Comparison of ENCODE assay signal across 8 cellular contexts in genomic region chr14:23306412-23307145, GRCh38. TPM values are rescaled to one million over a fixed set of nuclear protein-coding genes. Genes with fewer than 3 reads are reported as not detected.
A peak's percentile ranks its signal among the peaks of the same experiment; 100 is the strongest.
DNase-seq lines count a peak whose midpoint lies in the region; ATAC-seq, FAIRE-seq and TF ChIP-seq lines count a peak whose summit lies in the region.

A gene with protein sequence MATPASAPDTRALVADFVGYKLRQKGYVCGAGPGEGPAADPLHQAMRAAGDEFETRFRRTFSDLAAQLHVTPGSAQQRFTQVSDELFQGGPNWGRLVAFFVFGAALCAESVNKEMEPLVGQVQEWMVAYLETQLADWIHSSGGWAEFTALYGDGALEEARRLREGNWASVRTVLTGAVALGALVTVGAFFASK (plus strand): TSS chr14:23306833. CDS start chr14:23307768, 935 bp downstream.

- peaks cover 24% of the 10 kb centered on the region for H3K4me1 ChIP-seq in PC-3 (ENCODE audit: insufficient read depth, low read length)
- H3K4me1 ChIP-seq in keratinocyte (ENCODE audit: control insufficient read depth, extremely low read depth, insufficient read depth, low read length): peaks cover 38% of the 10 kb centered on the region
- H3K4me1 ChIP-seq in smooth muscle cell (ENCODE audit: low read depth): peaks cover 20% of the 10 kb centered on the region

- peaks cover 18% of the 10 kb centered on the region for H3K27me3 Mint-ChIP-seq in activated CD8-positive, alpha-beta memory T cell treated with anti-CD3 and anti-CD28 coated beads, Interleukin-2, amount 10 ng/mL, durations not matched to agents 7 days and 5 days
- H3K27me3 Mint-ChIP-seq in chondrocyte (ENCODE audit: low read depth): no peaks in the 10 kb centered on the region

- peaks cover 10% of the 10 kb centered on the region; the same call in 1 of the 2 replicates for H3K36me3 ChIP-seq in PC-3 (ENCODE audit: low read depth, low read length)
- peaks cover 22 to 30% of the 10 kb centered on the region in 2 experiments for H3K36me3 ChIP-seq in keratinocyte (ENCODE audit: control insufficient read depth in 2 of 2, extremely low read depth in 1 of 2, insufficient read depth in 2 of 2, low read length in 2 of 2)
- no peaks in the 10 kb centered on the region for H3K36me3 ChIP-seq in smooth muscle cell (ENCODE audit: low read depth)

- in situ Hi-C loops in KBM-7 (cut with MboI; ENCODE audit: low pct_unique_long_range_greater_than_20kb, low sequenced_read_pairs): no loop called here

- H4K20me1 ChIP-seq in PC-3 (ENCODE audit: low read length) (no peaks in the 10 kb centered on the region), keratinocyte (ENCODE audit: control insufficient read depth, extremely low read depth, insufficient read depth, low read length) (peaks cover 5% of the 10 kb centered on the region), smooth muscle cell (ENCODE audit: low read depth) (peaks cover 37% of the 10 kb centered on the region)

- TF ChIP-seq CTCF in PC-3 (conservative IDR thresholded peaks at IDR 0.05; ENCODE audit: low read depth, low read length) (no peak), chondrocyte (IDR thresholded peaks at IDR 0.05) (no peak), keratinocyte (optimal IDR thresholded peaks at IDR 0.05 in 1 of 3, IDR thresholded peaks at IDR 0.05 in 1 of 3, conservative IDR thresholded peaks at IDR 0.05 in 1 of 3; ENCODE audit: extremely low read depth in 1 of 3, insufficient read depth in 2 of 3, low read length in 3 of 3) (no peak), smooth muscle cell (IDR thresholded peaks at IDR 0.05; ENCODE audit: borderline replicate concordance, insufficient read depth, poor library complexity, severe bottlenecking) (no peak)

- H3K9ac ChIP-seq in PC-3 (ENCODE audit: low read length): peak within 1 kb of the TSS; percentile 87
- H3K9ac ChIP-seq in keratinocyte (ENCODE audit: control insufficient read depth, extremely low read depth, insufficient read depth, low read length): peak within 1 kb of the TSS; percentile 98
- H3K9ac ChIP-seq in smooth muscle cell (ENCODE audit: low read depth): peak within 1 kb of the TSS; percentile 92

- FAIRE-seq in keratinocyte (lab: Jason Lieb, UNC): no peak

- H3K27ac ChIP-seq in PC-3 (ENCODE audit: low read length) (peak within 1 kb of the TSS; percentile 50), keratinocyte (ENCODE audit: control insufficient read depth, insufficient read depth, low read length) (peak within 1 kb of the TSS; percentile 92), smooth muscle cell (ENCODE audit: low read depth) (peak within 1 kb of the TSS; percentile 77)

- no peak for ATAC-seq in activated CD8-positive, alpha-beta memory T cell treated with anti-CD3 and anti-CD28 coated beads, Interleukin-2, amount 10 ng/mL, durations not matched to agents 7 days and 5 days
- ATAC-seq in PC-3: peak; percentile 55

- intact Hi-C loops in PC-3 (cut with micrococcal nuclease): loop anchor here (1.0 to 10.0 kb wide), 4 partner anchors 15 to 542 kb away; partner anchors contain the start of genes NGDN, OXA1L and PABPN1

- CTCF ChIA-PET in activated CD8-positive, alpha-beta memory T cell treated with anti-CD3 and anti-CD28 coated beads, Interleukin-2, amount 10 ng/mL, durations not matched to agents 7 days and 5 days (lab: Charles Lee): interaction anchor here (0.6 to 8.9 kb wide), 4 partner anchors 14 to 186 kb away, joined by 3 to 119 read pairs (median 4); partner anchors contain the start of gene PABPN1
- CTCF ChIA-PET in PC-3 (lab: Charles Lee): interaction anchor here (0.5 to 0.9 kb wide), 4 partner anchors 16 to 243 kb away, joined by 3 to 13 read pairs (median 3); no protein-coding TSS in a partner anchor

- peak within 1 kb of the TSS; percentile 46 for H3K27ac Mint-ChIP-seq in activated CD8-positive, alpha-beta memory T cell treated with anti-CD3 and anti-CD28 coated beads, Interleukin-2, amount 10 ng/mL, durations not matched to agents 7 days and 5 days
- peak within 1 kb of the TSS; percentile 93 for H3K27ac Mint-ChIP-seq in chondrocyte (ENCODE audit: unreplicated experiment)

- H3K27me3 ChIP-seq in PC-3 (ENCODE audit: low read length) (no peaks in the 10 kb centered on the region), keratinocyte (ENCODE audit: control insufficient read depth, extremely low read depth, insufficient read depth, low read length) (no peaks in the 10 kb centered on the region), smooth muscle cell (ENCODE audit: low read depth) (no peaks in the 10 kb centered on the region)

- peak within 1 kb of the TSS; percentile 59 for H3K4me3 Mint-ChIP-seq in activated CD8-positive, alpha-beta memory T cell treated with anti-CD3 and anti-CD28 coated beads, Interleukin-2, amount 10 ng/mL, durations not matched to agents 7 days and 5 days
- peak within 1 kb of the TSS; percentile 97 for H3K4me3 Mint-ChIP-seq in chondrocyte (ENCODE audit: unreplicated experiment)

- BruUV-seq in PC-3 (replicated peaks; lab: Mats Ljungman, UMichigan): no TSS peak

- peak; percentile 61 for DNase-seq in activated CD8-positive, alpha-beta memory T cell treated with anti-CD3 and anti-CD28 coated beads, Interleukin-2, amount 10 ng/mL, durations not matched to agents 7 days and 5 days
- DNase-seq in activated CD8-positive, alpha-beta memory T cell treated with anti-CD3 and anti-CD28 coated beads for 24 hours: no peak
- peak; percentile 85 for DNase-seq in KBM-7
- DNase-seq in PC-3: peak; percentile 87
- DNase-seq in chondrocyte (ENCODE audit: low spot score): no peak
- DNase-seq in keratinocyte (ENCODE audit: low read depth, low spot score): no peak
- peak; percentile 71 for DNase-seq in smooth muscle cell (lab: John Stamatoyannopoulos, UW; ENCODE audit: unreplicated experiment)
- DNase-seq in OCI-M2 (lab: John Stamatoyannopoulos, UW; ENCODE audit: unreplicated experiment): no peak

- peaks cover 4% of the 10 kb centered on the region for H3K9me1 ChIP-seq in keratinocyte (ENCODE audit: control insufficient read depth, extremely low read depth, insufficient read depth, low read length)

- H3K36me3 Mint-ChIP-seq in activated CD8-positive, alpha-beta memory T cell treated with anti-CD3 and anti-CD28 coated beads, Interleukin-2, amount 10 ng/mL, durations not matched to agents 7 days and 5 days: peaks cover 2% of the 10 kb centered on the region
- H3K36me3 Mint-ChIP-seq in chondrocyte (ENCODE audit: low read depth): peaks cover 5% of the 10 kb centered on the region

- H2AFZ ChIP-seq in PC-3 (ENCODE audit: low read length) (peak within 1 kb of the TSS; percentile 79), keratinocyte (ENCODE audit: control insufficient read depth, low read length) (peak within 1 kb of the TSS; percentile 95), smooth muscle cell (ENCODE audit: low read depth) (peak within 1 kb of the TSS; percentile 81)

- no peaks in the 10 kb centered on the region for H3F3A ChIP-seq in PC-3 (ENCODE audit: low read length, unreplicated experiment)
- H3F3A ChIP-seq in smooth muscle cell (ENCODE audit: low read depth): peaks cover 16% of the 10 kb centered on the region

- H3K79me2 ChIP-seq in PC-3 (ENCODE audit: low read length): peaks cover 47% of the 10 kb centered on the region
- peaks cover 48% of the 10 kb centered on the region for H3K79me2 ChIP-seq in keratinocyte (ENCODE audit: control insufficient read depth, insufficient read depth, low read length)
- H3K79me2 ChIP-seq in smooth muscle cell (ENCODE audit: low read depth): peaks cover 51% of the 10 kb centered on the region

- dilution Hi-C loops in keratinocyte (cut with MboI; ENCODE audit: extremely low pct_ligation_motif_present, low sequenced_read_pairs): no loop called here

- H3K4me1 Mint-ChIP-seq in activated CD8-positive, alpha-beta memory T cell treated with anti-CD3 and anti-CD28 coated beads, Interleukin-2, amount 10 ng/mL, durations not matched to agents 7 days and 5 days: peaks cover 16% of the 10 kb centered on the region
- H3K4me1 Mint-ChIP-seq in chondrocyte (ENCODE audit: low read depth): peaks cover 44% of the 10 kb centered on the region

- H3K9me3 Mint-ChIP-seq in activated CD8-positive, alpha-beta memory T cell treated with anti-CD3 and anti-CD28 coated beads, Interleukin-2, amount 10 ng/mL, durations not matched to agents 7 days and 5 days (ENCODE audit: low read depth): no peaks in the 10 kb centered on the region
- no peaks in the 10 kb centered on the region for H3K9me3 Mint-ChIP-seq in chondrocyte (ENCODE audit: low read depth)

- peak within 1 kb of the TSS; percentile 88 for H3K4me2 ChIP-seq in PC-3 (ENCODE audit: low read length)
- peak within 1 kb of the TSS; percentile 86 for H3K4me2 ChIP-seq in keratinocyte (ENCODE audit: control insufficient read depth, extremely low read depth, insufficient read depth, low read depth, low read length)
- peak within 1 kb of the TSS; percentile 99 for H3K4me2 ChIP-seq in smooth muscle cell

- 3% methylated on average over 12 of the region's 24 CpGs for WGBS in smooth muscle cell (ENCODE audit: low lambda C conversion rate)

- H3K9me2 ChIP-seq in PC-3 (replicated peaks; ENCODE audit: low read length): no peaks in the 10 kb centered on the region

- POLR2A ChIA-PET in PC-3 (lab: Charles Lee; ENCODE audit: unreplicated experiment): interaction anchor here (0.5 to 1.6 kb wide), 4 partner anchors 12 to 20 kb away, joined by 3 to 12 read pairs (median 4); partner anchors contain the start of genes HOMEZ and PABPN1

- H3K4me3 ChIP-seq in PC-3 (ENCODE audit: low read length): peak within 1 kb of the TSS; percentile 86
- H3K4me3 ChIP-seq in keratinocyte (ENCODE audit: control insufficient read depth in 2 of 3, extremely low read depth in 1 of 3, insufficient read depth in 2 of 3, low read depth in 1 of 3, low read length in 3 of 3): peak within 1 kb of the TSS; percentile 81 to 92 (median 90)
- H3K4me3 ChIP-seq in smooth muscle cell: peak within 1 kb of the TSS; percentile 98

- H3K9me3 ChIP-seq in PC-3 (ENCODE audit: low read length): no peaks in the 10 kb centered on the region
- H3K9me3 ChIP-seq in keratinocyte (ENCODE audit: control insufficient read depth, low read depth, low read length): no peaks in the 10 kb centered on the region
- H3K9me3 ChIP-seq in smooth muscle cell (replicated peaks; ENCODE audit: low read depth): no peaks in the 10 kb centered on the region

RNA-seq across cellular contexts. Expression of the gene that starts here (rescaled TPM):
- total RNA-seq in activated CD8-positive, alpha-beta memory T cell treated with anti-CD3 and anti-CD28 coated beads, Interleukin-2, amount 10 ng/mL, durations not matched to agents 7 days and 5 days: 1 to 10 TPM; 3.1 to 3.7 TPM
- total RNA-seq in PC-3 (2014; rRNA removed): 32.4 and 33.5 TPM in 2 replicates
- total RNA-seq in chondrocyte: 21.8 to 34.2 TPM (median 25.9 TPM) in 3 replicates
- 24.0 to 45.7 TPM (median 33.9 TPM) in 3 replicates for polyA plus RNA-seq in keratinocyte
- 9.2 TPM for polyA plus RNA-seq in keratinocyte (2011; ENCODE audit: low read depth)
- polyA plus RNA-seq in keratinocyte (2011; cell fraction: cytosol; rRNA removed): 32.4 and 34.0 TPM in 2 replicates
- 76.1 and 82.5 TPM in 2 replicates for polyA plus RNA-seq in keratinocyte (2011; cell fraction: nucleus; rRNA removed)
- 34.2 and 35.4 TPM in 2 replicates for polyA plus RNA-seq in keratinocyte (2012; ENCODE audit: low replicate concordance)
- 16.9 to 23.8 TPM (median 19.7 TPM) in 3 replicates for polyA minus RNA-seq in keratinocyte
- polyA minus RNA-seq in keratinocyte (2011; cell fraction: cytosol; rRNA and poly(A)+ RNA removed): 10.7 TPM
- 20.2 and 30.0 TPM in 2 replicates for polyA minus RNA-seq in keratinocyte (2011; cell fraction: nucleus; rRNA and poly(A)+ RNA removed)
- 11.7 and 13.2 TPM in 2 replicates for total RNA-seq in smooth muscle cell
- 1.6 and 2.0 TPM in 2 replicates for polyA plus RNA-seq in smooth muscle cell

Comparison
In these comparisons a context has a peak if more than half of its experiments do, and no peak if none do; other contexts are left out.
1. DNase-seq: peak in activated CD8-positive, alpha-beta memory T cell treated with anti-CD3 and anti-CD28 coated beads, Interleukin-2, amount 10 ng/mL, durations not matched to agents 7 days and 5 days (single experiment), KBM-7 (single experiment), PC-3 (single experiment) and smooth muscle cell (single experiment); none in activated CD8-positive, alpha-beta memory T cell treated with anti-CD3 and anti-CD28 coated beads for 24 hours (single experiment), chondrocyte (single experiment), keratinocyte (single experiment) and OCI-M2 (single experiment).
2. Peak in every context shown above with its lines, with median percentiles within 50 percentile points of each other: H2AFZ ChIP-seq, H3K27ac ChIP-seq, H3K4me2 ChIP-seq, H3K4me3 ChIP-seq and H3K9ac ChIP-seq.